In genomic region chr5:31471916-31472315, GRCh38 we compare ENCODE assay signal across 16 cellular contexts. TPM values are rescaled to one million over a fixed set of nuclear protein-coding genes. Genes with fewer than 3 reads are reported as not detected.
A peak's percentile ranks its signal among the peaks of the same experiment; 100 is the strongest.
DNase-seq lines count a peak whose midpoint lies in the region; ATAC-seq, FAIRE-seq and TF ChIP-seq lines count a peak whose summit lies in the region.
"Had no signal": no experiment of that assay in that cellular context is flagged by ENCODE, and none has a peak within 500 bp of the region (broad histone marks: within the 10 kb centered on the region; RNA-seq: fewer than 3 reads in every experiment).

No MANE protein-coding gene starts in this region.

- H3K4me3 Mint-ChIP-seq in osteocyte (ENCODE audit: unreplicated experiment), result no peak overlapping the region

- intact Hi-C loops in body of pancreas (cut with DNase I), result no loop called here

- no peaks in the 10 kb centered on the region for H3K27me3 ChIP-seq in body of pancreas

- FAIRE-seq in HTR-8/SVneo (lab: Jason Lieb, UNC), result peak; percentile 74

- H3K9me3 ChIP-seq in body of pancreas, result no peaks in the 10 kb centered on the region

- DNase-seq in AG10803 (ENCODE audit: low read depth), result peak; percentile 21
- no peak for DNase-seq in HTR-8/SVneo (ENCODE audit: insufficient read length, low spot score)
- peak; percentile 5 to 32 for DNase-seq in cardiac fibroblast (ENCODE audit: low read depth in 2 of 2)
- no peak for DNase-seq in osteocyte (ENCODE audit: extremely low spot score, unreplicated experiment)
- DNase-seq in body of pancreas, result no peak
- DNase-seq in GM19238 (ENCODE audit: insufficient read length, low spot score), result no peak
- DNase-seq: KG1, NCI-H1092, NCI-H1694 treated with DMSO at 0.1 percent for 48 hours, NCI-H345, NCI-H526 treated with DMSO at 0.1 percent for 48 hours, SHP77 treated with DMSO at 0.1 percent for 48 hours had no signal

- WGBS in body of pancreas, 2 donors, result 87 to 89% methylated on average over 1 of the region's 1 CpG

- no peak overlapping the region for H3K27ac ChIP-seq in body of pancreas
- H3K27ac ChIP-seq: C4-2B had no signal

- peaks cover 22% of the 10 kb centered on the region for H3K36me3 Mint-ChIP-seq in osteocyte (ENCODE audit: unreplicated experiment)

- H3K4me3 ChIP-seq in AG10803 (ENCODE audit: low read length) (no peak overlapping the region), cardiac fibroblast (replicated peaks in 1 of 2; ENCODE audit: low read depth in 2 of 2, low read length in 2 of 2) (no peak overlapping the region), body of pancreas (no peak overlapping the region)

- TF ChIP-seq POLR2A in body of pancreas (IDR thresholded peaks at IDR 0.05), result no peak

- TF ChIP-seq CTCF in AG10803 (conservative IDR thresholded peaks at IDR 0.05; ENCODE audit: low read length) (no peak), cardiac fibroblast (IDR thresholded peaks at IDR 0.05; ENCODE audit: low read depth, low read length) (no peak), osteocyte (IDR thresholded peaks at IDR 0.05) (no peak), body of pancreas (IDR thresholded peaks at IDR 0.05) (no peak)

- no peaks in the 10 kb centered on the region for H3K27me3 Mint-ChIP-seq in osteocyte (ENCODE audit: unreplicated experiment)

- peak overlapping the region; percentile 37 for H3K27ac Mint-ChIP-seq in osteocyte (ENCODE audit: unreplicated experiment)

- H3K4me1 ChIP-seq in body of pancreas, result no peaks in the 10 kb centered on the region

- peaks cover 21% of the 10 kb centered on the region for H3K4me1 Mint-ChIP-seq in osteocyte (ENCODE audit: unreplicated experiment)

- ATAC-seq in GM21447 (IDR thresholded peaks at IDR 0.05; ENCODE audit: unreplicated experiment), result no peak
- no peak for ATAC-seq in body of pancreas
- ATAC-seq: HCT116, SK-N-SH treated with all-trans-retinoic acid at 6 μM for 48 hours had no signal

- H3K9me3 Mint-ChIP-seq in osteocyte (ENCODE audit: unreplicated experiment), result no peaks in the 10 kb centered on the region

- peaks cover 0 to 3% of the 10 kb centered on the region in 2 donors for H3K36me3 ChIP-seq in body of pancreas (replicated peaks in 1 of 2; ENCODE audit: insufficient read depth in 1 of 2, low read depth in 2 of 2)

RNA-seq across cellular contexts. Expression of gene DROSHA, which starts 60.0 kb away (rescaled TPM):
- total RNA-seq in osteocyte, result 70.9 and 71.5 TPM in 2 replicates
- 10 to 100 TPM; 16.1 to 85.0 TPM for total RNA-seq in body of pancreas

Comparison
In these comparisons a context has a peak if more than half of its experiments do, and no peak if none do; other contexts are left out.
1. DNase-seq: peak in AG10803 (single experiment) and cardiac fibroblast (2 of 2); none in HTR-8/SVneo (single experiment), osteocyte (single experiment), body of pancreas (0 of 4) and GM19238 (single experiment).